In genomic region chr10:49539320-49539885, GRCh38 we compare ENCODE assay signal across 8 cellular contexts. TPM values are rescaled to one million over a fixed set of nuclear protein-coding genes. Genes with fewer than 3 reads are reported as not detected.
DNase-seq lines count a peak whose midpoint lies in the region; ATAC-seq lines count a peak whose summit lies in the region.

No MANE protein-coding gene starts in this region.

- H3K9me3 ChIP-seq in HUES6 (ENCODE audit: control insufficient read depth, insufficient read depth, low read depth, low read length) = peaks cover 1% of the 10 kb centered on the region; the same call in 1 of the 2 replicates

- intact Hi-C loops in left colon (cut with DNase I, micrococcal nuclease) = no loop called here

- ATAC-seq in GM21381 (IDR thresholded peaks at IDR 0.05; ENCODE audit: unreplicated experiment) = peak; percentile 4
- ATAC-seq in left colon = peak; percentile 68

- peak overlapping the region; percentile 65 for H3K4me3 ChIP-seq in HUES6 (ENCODE audit: low read depth, low read length)

- H3K27me3 ChIP-seq in HUES6 (ENCODE audit: control insufficient read depth, insufficient read depth, low read length) = peaks cover 27% of the 10 kb centered on the region

- DNase-seq in DMS53 (lab: John Stamatoyannopoulos, UW) (peak; percentile 85), T-helper 22 cell (ENCODE audit: low read depth) (peak; percentile 4), left colon (peak; percentile 42 to 61), dedifferentiated amniotic fluid mesenchymal stem cell (ENCODE audit: extremely low spot score) (no peak)
- DNase-seq in stimulated activated CD4-positive, alpha-beta T cell treated with anti-CD3 and anti-CD28 coated beads, Interleukin-4, amount 100 ng/mL, for 1 hour = peak; percentile 22

- H3K9ac ChIP-seq in HUES6 (ENCODE audit: low read length) = peak overlapping the region; percentile 32

- peaks cover 12% of the 10 kb centered on the region for H3K4me1 ChIP-seq in HUES6 (ENCODE audit: control insufficient read depth, insufficient read depth, low read length)

- no peaks in the 10 kb centered on the region for H3K36me3 ChIP-seq in HUES6 (ENCODE audit: control insufficient read depth, insufficient read depth, low read length)

- H3K27ac ChIP-seq in HUES6 (ENCODE audit: low read depth, low read length) = no peak overlapping the region
- H3K27ac ChIP-seq in cingulate gyrus (ENCODE audit: low read depth, low read length) = peak overlapping the region; percentile 70

RNA-seq across cellular contexts. Expression of gene ERCC6, which starts 0.5 kb away (rescaled TPM):
- total RNA-seq in left colon = 10 to 100 TPM; 16.4 to 24.5 TPM
